Comparison of ENCODE assay signal across 8 cellular contexts in the genomic region with DNA sequence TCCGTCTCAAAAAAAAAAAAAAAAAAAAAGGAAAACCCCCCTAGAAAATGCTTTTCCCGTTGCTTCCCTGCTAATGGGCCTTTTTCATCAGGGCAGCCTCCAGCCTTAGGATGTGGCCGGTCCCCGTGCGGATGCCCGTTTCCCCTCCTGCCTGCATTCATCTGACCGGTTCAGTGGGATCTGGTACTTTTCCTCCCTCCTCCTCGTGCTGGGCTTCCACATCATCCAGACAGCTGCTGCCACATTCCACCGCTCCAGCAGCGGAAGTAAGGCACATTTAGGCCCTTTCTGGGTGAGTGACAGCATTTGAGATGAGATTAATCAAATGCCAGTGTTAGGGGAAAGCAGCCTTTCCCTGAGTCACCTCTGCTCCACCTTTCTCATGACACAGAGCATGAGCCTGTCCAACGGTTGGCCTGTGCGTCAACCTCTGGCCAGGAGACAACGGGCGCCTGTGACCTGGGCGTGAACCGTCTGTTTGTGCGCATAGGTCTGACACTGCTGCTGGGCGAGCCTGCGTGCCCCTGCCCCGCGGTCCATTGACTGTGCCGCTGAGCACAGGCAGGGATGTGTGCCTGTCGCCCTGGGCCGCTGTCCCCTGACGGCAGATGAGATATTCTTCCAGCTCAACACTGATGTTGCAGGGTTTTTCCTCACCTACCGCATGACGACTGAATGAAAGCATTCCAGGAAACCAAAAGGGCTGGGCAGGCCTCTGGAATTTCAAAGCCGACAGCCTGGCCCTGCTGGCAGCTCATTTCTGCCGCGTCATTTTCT.
DNase-seq lines count a peak whose midpoint lies in the region; ATAC-seq and TF ChIP-seq lines count a peak whose summit lies in the region.

No MANE protein-coding gene starts in this region.

- no peaks in the 10 kb centered on the region for H3K36me3 ChIP-seq in CD4-positive, alpha-beta memory T cell (ENCODE audit: insufficient read depth, low read length)
- no peaks in the 10 kb centered on the region for H3K36me3 ChIP-seq in Loucy (ENCODE audit: insufficient read depth, low read length)

- POLR2A ChIA-PET in CD4-positive, alpha-beta memory T cell (lab: Charles Lee; ENCODE audit: partially characterized antibody) = interaction anchor here (0.7 to 1.8 kb wide), 3 partner anchors 18 to 30 kb away, joined by 5 to 7 read pairs (median 6); no protein-coding TSS in a partner anchor

- H3K9me3 ChIP-seq in CD4-positive, alpha-beta memory T cell (ENCODE audit: control insufficient read depth in 1 of 2, low read length in 2 of 2) = no peaks in the 10 kb centered on the region
- H3K9me3 ChIP-seq in Loucy (ENCODE audit: insufficient read depth, low read depth, low read length) = no peaks in the 10 kb centered on the region

- TF ChIP-seq CTCF in Loucy (conservative IDR thresholded peaks at IDR 0.05; ENCODE audit: low read length) (no peak), retinal pigment epithelial cell (conservative IDR thresholded peaks at IDR 0.05; ENCODE audit: low read depth, low read length) (no peak)

- peak overlapping the region; percentile 6 for H3K4me2 ChIP-seq in Loucy (ENCODE audit: low read depth, low read length, poor library complexity, severe bottlenecking)

- H3K4me1 Mint-ChIP-seq in CD4-positive, alpha-beta memory T cell = peaks cover 12 to 23% (median 16%) of the 10 kb centered on the region in 4 donors

- H3K9me2 ChIP-seq in Loucy (replicated peaks; ENCODE audit: low read depth, low read length) = no peaks in the 10 kb centered on the region

- H3F3A ChIP-seq in Loucy (ENCODE audit: low read depth) = no peaks in the 10 kb centered on the region

- no peak overlapping the region for H3K27ac ChIP-seq in CD4-positive, alpha-beta memory T cell (ENCODE audit: low read depth, low read length)
- H3K27ac ChIP-seq in adipose tissue (ENCODE audit: low read depth, low read length) = peak overlapping the region; percentile 61

- no peak overlapping the region for H3K9ac ChIP-seq in Loucy (ENCODE audit: low read depth, low read length, poor library complexity, severe bottlenecking)

- H4K20me1 ChIP-seq in Loucy (ENCODE audit: insufficient read depth, low read length, poor library complexity, severe bottlenecking) = no peaks in the 10 kb centered on the region

- ATAC-seq in left cardiac atrium = peak; percentile 68 to 86

- peaks cover 19% of the 10 kb centered on the region for H3K4me1 ChIP-seq in CD4-positive, alpha-beta memory T cell (ENCODE audit: insufficient read depth, low read length)
- peaks cover 10% of the 10 kb centered on the region for H3K4me1 ChIP-seq in Loucy (ENCODE audit: insufficient read depth, low read length, poor library complexity, severe bottlenecking)

- H3K27me3 ChIP-seq in CD4-positive, alpha-beta memory T cell (ENCODE audit: insufficient read depth, low read length) = no peaks in the 10 kb centered on the region
- no peaks in the 10 kb centered on the region for H3K27me3 ChIP-seq in Loucy (ENCODE audit: insufficient read depth, low read length, poor library complexity, severe bottlenecking)

- no peaks in the 10 kb centered on the region for H3K9me3 Mint-ChIP-seq in CD4-positive, alpha-beta memory T cell

- DNase-seq in CD4-positive, alpha-beta memory T cell = no peak
- DNase-seq in left cardiac atrium = peak; percentile 85
- peak; percentile 99 for DNase-seq in retinal pigment epithelial cell (ENCODE audit: low read depth)
- DNase-seq in D341Med (ENCODE audit: low spot score) = no peak
- no peak for DNase-seq in NOMO-1 treated with dmso at 0.1 percent for 144 hours (lab: John Stamatoyannopoulos, UW; ENCODE audit: unreplicated experiment)
- DNase-seq in cerebellum (ENCODE audit: low spot score) = no peak

- intact Hi-C loops in CD4-positive, alpha-beta memory T cell (cut with micrococcal nuclease) = loop anchor here (2.0 kb wide), 1 partner anchor 19 kb away; no protein-coding TSS in a partner anchor
- intact Hi-C loops in left cardiac atrium (cut with DNase I) = no loop called here

- no peaks in the 10 kb centered on the region for H3K79me2 ChIP-seq in Loucy (ENCODE audit: insufficient read depth, low read length)

- 53 to 61% (median 54%) methylated on average over 28 to 30 of the region's 30 CpGs for WGBS in adipose tissue, 3 donors

- H3K4me3 ChIP-seq in CD4-positive, alpha-beta memory T cell (ENCODE audit: low read length in 2 of 2) = no peak overlapping the region
- H3K4me3 ChIP-seq in Loucy (ENCODE audit: low read length, poor library complexity, severe bottlenecking) (no peak overlapping the region), retinal pigment epithelial cell (ENCODE audit: low read length) (peak overlapping the region; percentile 31)

- no peaks in the 10 kb centered on the region for H3K36me3 Mint-ChIP-seq in CD4-positive, alpha-beta memory T cell

- H3K27ac Mint-ChIP-seq in CD4-positive, alpha-beta memory T cell = peak overlapping the region in 4 of 7 donors; percentile 38 to 85 (median 70)

- no peaks in the 10 kb centered on the region for H3K27me3 Mint-ChIP-seq in CD4-positive, alpha-beta memory T cell

- no peak overlapping the region for H2AFZ ChIP-seq in Loucy (ENCODE audit: low read length)

- CTCF ChIA-PET in CD4-positive, alpha-beta memory T cell (lab: Charles Lee; ENCODE audit: partially characterized antibody) = interaction anchor here (0.7 to 1.4 kb wide), 4 partner anchors 30 to 910 kb away, joined by 3 to 6 read pairs (median 4); no protein-coding TSS in a partner anchor

- no peak overlapping the region for H3K4me3 Mint-ChIP-seq in CD4-positive, alpha-beta memory T cell

Comparison
In these comparisons a context has a peak if more than half of its experiments do, and no peak if none do; other contexts are left out.
1. DNase-seq: peak in left cardiac atrium (single experiment) and retinal pigment epithelial cell (single experiment); none in CD4-positive, alpha-beta memory T cell (0 of 5), D341Med (single experiment), NOMO-1 treated with dmso at 0.1 percent for 144 hours (single experiment) and cerebellum (single experiment).